ENCODE assay signal across 9 cellular contexts in the genomic region with DNA sequence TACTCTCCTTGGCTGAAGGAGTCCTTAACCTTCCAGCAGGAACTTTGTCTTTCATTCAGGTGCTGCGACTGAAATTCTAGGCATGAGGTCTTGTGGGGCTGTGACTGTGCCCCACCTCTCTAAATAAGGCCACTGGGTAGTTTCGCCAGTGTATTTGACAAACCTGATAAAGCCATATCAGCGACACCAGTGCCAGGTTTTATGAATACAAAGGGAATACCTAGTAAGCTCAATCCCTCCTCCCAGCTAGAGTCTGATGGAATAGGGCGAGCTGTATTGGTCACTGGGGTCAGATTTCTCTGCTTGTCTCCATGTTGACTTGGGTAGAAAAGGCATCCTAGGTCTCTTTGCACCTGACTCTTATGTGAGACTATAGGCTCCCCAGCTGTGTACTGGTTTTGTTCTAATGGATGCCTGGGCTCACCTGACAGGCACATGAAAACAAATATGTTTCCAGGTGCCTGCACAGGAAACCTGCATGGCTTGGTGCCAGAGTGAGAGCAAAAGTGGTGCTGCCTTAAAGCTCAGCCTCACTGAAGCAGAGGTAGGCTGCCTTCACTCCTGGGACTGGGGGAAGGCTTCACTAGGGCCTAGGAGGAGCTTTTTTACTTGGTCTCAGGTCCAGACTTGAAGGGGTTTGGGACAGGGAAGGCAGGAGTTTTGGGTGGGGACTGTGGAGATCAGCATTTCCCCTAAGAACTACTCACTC. TPM values are rescaled to one million over a fixed set of nuclear protein-coding genes. Genes with fewer than 3 reads are reported as not detected.
A peak's percentile ranks its signal among the peaks of the same experiment; 100 is the strongest.
DNase-seq lines count a peak whose midpoint lies in the region; ATAC-seq, FAIRE-seq and TF ChIP-seq lines count a peak whose summit lies in the region.
"Had no signal": no experiment of that assay in that cellular context is flagged by ENCODE, and none has a peak within 500 bp of the region (broad histone marks: within the 10 kb centered on the region; RNA-seq: fewer than 3 reads in every experiment).

No MANE protein-coding gene starts in this region.

- no peak for TF ChIP-seq POLR2A in K562 (conservative IDR thresholded peaks at IDR 0.05)

- H3K79me2 ChIP-seq in MM.1S (ENCODE audit: low read length) = peaks cover 85% of the 10 kb centered on the region
- peaks cover 61% of the 10 kb centered on the region for H3K79me2 ChIP-seq in K562 (ENCODE audit: control insufficient read depth, insufficient read depth, low read length)

- H3K27ac ChIP-seq in MM.1S (ENCODE audit: low read length) = peak overlapping the region; percentile 79
- H3K27ac ChIP-seq in RWPE1 = peak overlapping the region; percentile 53
- H3K27ac ChIP-seq in K562 (ENCODE audit: extremely low read depth, low read depth, low read length) = no peak overlapping the region

- H3K27ac Mint-ChIP-seq in MCF 10A (ENCODE audit: low read depth, unreplicated experiment) = no peak overlapping the region
- H3K27ac Mint-ChIP-seq: stimulated activated naive B cell treated with anti-CD40 and anti-IgM and Interleukin-4, amounts not matched to agents 10 μg/mL and 1 μg/mL and 100 μg/mL, for 72 hours had no signal

- TF ChIP-seq CTCF in MM.1S (IDR thresholded peaks at IDR 0.05; ENCODE audit: low read length) = no peak
- no peak for TF ChIP-seq CTCF in RWPE1 (conservative IDR thresholded peaks at IDR 0.05; ENCODE audit: low read depth)
- TF ChIP-seq CTCF in K562 (IDR thresholded peaks at IDR 0.05 in 2 of 3, conservative IDR thresholded peaks at IDR 0.05 in 1 of 3; ENCODE audit: insufficient read depth in 2 of 3, low read depth in 1 of 3, low read length in 3 of 3) = no peak
- TF ChIP-seq CTCF in MCF 10A (IDR thresholded peaks at IDR 0.05; ENCODE audit: unreplicated experiment) = no peak
- no peak for TF ChIP-seq CTCF in GM10248 (IDR thresholded peaks at IDR 0.05; ENCODE audit: control extremely low read depth, extremely low read depth, low read depth, missing control alignments)

- H3K9me3 ChIP-seq in MM.1S (replicated peaks; ENCODE audit: insufficient read depth, low read length) = no peaks in the 10 kb centered on the region
- no peaks in the 10 kb centered on the region for H3K9me3 ChIP-seq in K562 (replicated peaks; ENCODE audit: control insufficient read depth, insufficient read depth, low read depth, low read length)
- H3K9me3 ChIP-seq: MG63 had no signal

- H3K4me3 ChIP-seq in MM.1S (ENCODE audit: low read length) (no peak overlapping the region), K562 (no peak overlapping the region)
- H3K4me3 ChIP-seq: MG63 had no signal

- TF ChIP-seq RAD21 in K562 (CRISPR knock-in tag; conservative IDR thresholded peaks at IDR 0.05 in 1 of 2, IDR thresholded peaks at IDR 0.05 in 1 of 2) = no peak

- peaks cover 20% of the 10 kb centered on the region for H3K4me1 Mint-ChIP-seq in MCF 10A (ENCODE audit: insufficient read depth, unreplicated experiment)

- no peaks in the 10 kb centered on the region for H4K20me1 ChIP-seq in MM.1S (ENCODE audit: insufficient read depth, low read length)
- H4K20me1 ChIP-seq in K562 (replicated peaks; ENCODE audit: control insufficient read depth, insufficient read depth, low read length) = peaks cover 31% of the 10 kb centered on the region

- TF ChIP-seq EP300 in K562 (IDR thresholded peaks at IDR 0.05; ENCODE audit: low read length) = no peak

- H3K4me1 ChIP-seq in MM.1S (ENCODE audit: low read length) (peaks cover 71% of the 10 kb centered on the region), K562 (replicated peaks in 1 of 2; ENCODE audit: control insufficient read depth in 2 of 2, insufficient read depth in 2 of 2, low read length in 2 of 2) (peaks cover 2 to 12% of the 10 kb centered on the region in 2 experiments; a peak in 3 of 5 replicates)

- no peak overlapping the region for H3K4me3 Mint-ChIP-seq in MCF 10A (ENCODE audit: unreplicated experiment)

- no peaks in the 10 kb centered on the region for H3K9me2 ChIP-seq in MM.1S (replicated peaks; ENCODE audit: insufficient read depth, low read length)

- peaks cover 64% of the 10 kb centered on the region for H3K36me3 Mint-ChIP-seq in MCF 10A (ENCODE audit: insufficient read depth, unreplicated experiment)

- no peaks in the 10 kb centered on the region for H3K27me3 Mint-ChIP-seq in MCF 10A (ENCODE audit: insufficient read depth, unreplicated experiment)
- H3K27me3 Mint-ChIP-seq: stimulated activated naive B cell treated with anti-CD40 and anti-IgM and Interleukin-4, amounts not matched to agents 10 μg/mL and 1 μg/mL and 100 μg/mL, for 72 hours had no signal

- H3K4me2 ChIP-seq in MM.1S (ENCODE audit: low read depth, low read length) = peak overlapping the region; percentile 47
- no peak overlapping the region for H3K4me2 ChIP-seq in K562 (ENCODE audit: insufficient read depth, low read length)

- ATAC-seq in K562 (no peak), GM21526 (IDR thresholded peaks at IDR 0.05; ENCODE audit: low FRiP score, unreplicated experiment) (no peak)
- ATAC-seq: stimulated activated naive B cell treated with anti-CD40 and anti-IgM and Interleukin-4, amounts not matched to agents 10 μg/mL and 1 μg/mL and 100 μg/mL, for 72 hours had no signal

- no peak overlapping the region for H2AFZ ChIP-seq in MM.1S (ENCODE audit: low read length)
- no peak overlapping the region for H2AFZ ChIP-seq in K562 (ENCODE audit: low read depth, low read length)

- whole genome bisulfite sequencing in K562 (ENCODE audit: insufficient coverage, low coverage, missing lambda C conversion rate) = 69% methylated on average over 4 of the region's 4 CpGs

- H3K9me1 ChIP-seq in K562 (ENCODE audit: control insufficient read depth, insufficient read depth, low read length) = no peaks in the 10 kb centered on the region

- intact Hi-C loops in K562 (cut with micrococcal nuclease) (no loop called here), MCF 10A (cut with micrococcal nuclease) (no loop called here)

- BruUV-seq in K562 (replicated peaks; lab: Mats Ljungman, UMichigan) (no TSS peak), MCF 10A (replicated peaks; lab: Mats Ljungman, UMichigan) (no TSS peak)

- DNase-seq in MM.1S (peak; percentile 91), RWPE1 (ENCODE audit: low spot score) (no peak), K562 (ENCODE audit: extremely low read depth in 1 of 4, low spot score in 3 of 4) (no peak), MCF 10A (ENCODE audit: unreplicated experiment) (no peak), GM10248 (ENCODE audit: extremely low spot score) (no peak)
- DNase-seq in stimulated activated CD4-positive, alpha-beta T cell treated with anti-CD3 and anti-CD28 coated beads, Interleukin-4, amount 100 ng/mL, for 4 hours = peak; percentile 16 to 43
- DNase-seq: MG63; stimulated activated naive B cell treated with anti-CD40 and anti-IgM and Interleukin-4, amounts not matched to agents 10 μg/mL and 1 μg/mL and 100 μg/mL, for 72 hours had no signal

- CTCF ChIA-PET in RWPE1 (lab: Yijun Ruan, JAX) (interaction anchor here (1.6 kb wide), 1 partner anchor 10 kb away, joined by 3 read pairs; no protein-coding TSS in a partner anchor), K562 (lab: Yijun Ruan, JAX; ENCODE audit: low intra/inter-chr PET ratio) (no interaction called here), MCF 10A (lab: Yijun Ruan, JAX) (interaction anchor here (0.7 to 5.9 kb wide), 8 partner anchors 9 to 1999 kb away, joined by 3 to 38 read pairs (median 5); partner anchors contain the start of gene SLC7A6), GM10248 (lab: Yijun Ruan, JAX) (interaction anchor here (0.8 to 13.4 kb wide), 10 partner anchors 10 to 56 kb away, joined by 3 to 153 read pairs (median 4); partner anchors contain the start of genes PRMT7, SLC7A6 and SLC7A6OS)

- H3K9me3 Mint-ChIP-seq in MCF 10A (ENCODE audit: unreplicated experiment) = no peaks in the 10 kb centered on the region
- H3K9me3 Mint-ChIP-seq: stimulated activated naive B cell treated with anti-CD40 and anti-IgM and Interleukin-4, amounts not matched to agents 10 μg/mL and 1 μg/mL and 100 μg/mL, for 72 hours had no signal

- peak; percentile 29 for FAIRE-seq in K562 (lab: Jason Lieb, UNC)

- POLR2A ChIA-PET in RWPE1 (lab: Yijun Ruan, JAX; ENCODE audit: low non-redundant PET) (interaction anchor here (1.3 kb wide), 1 partner anchor 37 kb away, joined by 3 read pairs; no protein-coding TSS in a partner anchor), K562 (lab: Yijun Ruan, JAX) (interaction anchor here (0.6 to 1.5 kb wide), 7 partner anchors 9 to 206 kb away, joined by 3 to 8 read pairs (median 3); partner anchors contain the start of genes PRMT7, SLC7A6 and SLC7A6OS), MCF 10A (lab: Yijun Ruan, JAX) (interaction anchor here (0.7 to 4.6 kb wide), 9 partner anchors 9 to 63 kb away, joined by 3 to 20 read pairs (median 3); partner anchors contain the start of genes PRMT7, SLC7A6 and SLC7A6OS), GM10248 (lab: Yijun Ruan, JAX) (interaction anchor here (0.5 to 2.0 kb wide), 5 partner anchors 9 to 691 kb away, joined by 3 to 7 read pairs (median 6); partner anchors contain the start of genes PRMT7, SLC7A6 and SLC7A6OS)

- in situ Hi-C loops in K562 (cut with MboI) = no loop called here

- H3K36me3 ChIP-seq in MM.1S (replicated peaks; ENCODE audit: insufficient read depth, low read length) (0 out of 2 replicates have a peak, but pooled peaks cover 5% of the 10 kb centered on the region), K562 (ENCODE audit: control insufficient read depth, insufficient read depth, low read length) (peaks cover 73% of the 10 kb centered on the region)
- H3K36me3 ChIP-seq: MG63 had no signal

- H3F3A ChIP-seq in MM.1S (ENCODE audit: insufficient read depth, low read length) = peaks cover 59% of the 10 kb centered on the region

- H3K9ac ChIP-seq in MM.1S (ENCODE audit: low read length) = peak overlapping the region; percentile 25
- H3K9ac ChIP-seq in K562 (ENCODE audit: insufficient read depth in 1 of 2, low read depth in 2 of 2, low read length in 2 of 2) = no peak overlapping the region; a peak in 1 of 4 replicates

- H3K27me3 ChIP-seq in MM.1S (replicated peaks; ENCODE audit: insufficient read depth, low read length) = no peaks in the 10 kb centered on the region
- H3K27me3 ChIP-seq in K562 (ENCODE audit: control insufficient read depth in 2 of 2, insufficient read depth in 2 of 2, low read length in 2 of 2) = no peaks in the 10 kb centered on the region
- H3K27me3 ChIP-seq: MG63 had no signal

RNA-seq across cellular contexts. Expression of gene SLC7A6, which starts 8.3 kb away (rescaled TPM):
- 281 and 367 TPM in 2 replicates for total RNA-seq in K562 (2011; cell fraction: chromatin; rRNA removed; ENCODE audit: low replicate concordance)
- total RNA-seq in K562 (2011; cell fraction: nucleolus; rRNA removed) = 181 and 198 TPM in 2 replicates
- total RNA-seq in K562 (2011; cell fraction: nucleoplasm; rRNA removed) = 210 and 290 TPM in 2 replicates
- total RNA-seq in K562 (2014; rRNA removed) (18.8 and 26.2 TPM in 2 replicates), K562 (2014; rRNA removed; fragmentation: Illumina TruSeq; extraction: Trizol) (29.8 and 33.6 TPM in 2 replicates), K562 (2015; rRNA removed; fragmentation: Illumina TruSeq; extraction: Trizol) (27.7 and 28.7 TPM in 2 replicates), K562 (2021) (58.0 and 59.8 TPM in 2 replicates), MCF 10A (2022) (45.3 and 61.0 TPM in 2 replicates)
- polyA plus RNA-seq in K562 (2011; rRNA removed) (55.7 and 60.1 TPM in 2 replicates), K562 (2014; fragmentation: Illumina TruSeq; extraction: Trizol) (51.9 and 53.3 TPM in 2 replicates), K562 (2014; fragmentation: Nextera tagmentation; extraction: Ambion mirVana) (10 to 100 TPM; 12.6 to 12.8 TPM), K562 (2014; rRNA removed) (38.6 and 44.6 TPM in 2 replicates)
- polyA plus RNA-seq in K562 (2011; cell fraction: cytosol; rRNA removed) = 63.4 and 107 TPM in 2 replicates
- polyA plus RNA-seq in K562 (2011; cell fraction: nucleus; rRNA removed) = 196 and 243 TPM in 2 replicates
- polyA plus RNA-seq in K562 (2012) = 24.5 and 25.3 TPM in 2 replicates
- polyA minus RNA-seq in K562 (2011; rRNA and poly(A)+ RNA removed) = 73.8 and 89.0 TPM in 2 replicates
- 29.8 and 51.2 TPM in 2 replicates for polyA minus RNA-seq in K562 (2011; cell fraction: cytosol; rRNA and poly(A)+ RNA removed)
- 43.2 and 62.4 TPM in 2 replicates for polyA minus RNA-seq in K562 (2011; cell fraction: nucleus; rRNA and poly(A)+ RNA removed)

RNA-seq across cellular contexts. Expression of gene PLA2G15, which starts 27.5 kb away (rescaled TPM):
- total RNA-seq in K562 (2011; cell fraction: chromatin; rRNA removed; ENCODE audit: low replicate concordance) = 19.2 and 54.6 TPM in 2 replicates
- 35.1 and 45.2 TPM in 2 replicates for total RNA-seq in K562 (2011; cell fraction: nucleolus; rRNA removed)
- 25.2 and 30.1 TPM in 2 replicates for total RNA-seq in K562 (2011; cell fraction: nucleoplasm; rRNA removed)
- total RNA-seq in K562 (2014; rRNA removed) = 7.5 and 8.9 TPM in 2 replicates
- 3.1 and 4.6 TPM in 2 replicates for total RNA-seq in K562 (2014; rRNA removed; fragmentation: Illumina TruSeq; extraction: Trizol)
- total RNA-seq in K562 (2015; rRNA removed; fragmentation: Illumina TruSeq; extraction: Trizol) = 4.8 and 5.0 TPM in 2 replicates
- 8.6 and 9.1 TPM in 2 replicates for total RNA-seq in K562 (2021)
- polyA plus RNA-seq in K562 (2011; rRNA removed) = 7.6 and 11.8 TPM in 2 replicates
- polyA plus RNA-seq in K562 (2011; cell fraction: cytosol; rRNA removed) = 8.9 and 16.0 TPM in 2 replicates
- polyA plus RNA-seq in K562 (2011; cell fraction: nucleus; rRNA removed) = 11.9 and 20.4 TPM in 2 replicates
- polyA plus RNA-seq in K562 (2012) = 7.1 and 14.4 TPM in 2 replicates
- 4.0 and 5.9 TPM in 2 replicates for polyA plus RNA-seq in K562 (2014; fragmentation: Illumina TruSeq; extraction: Trizol)
- 1 to 10 TPM in 1 of 2 experiments, under 1 TPM in 1; 0.42 to 1.1 TPM for polyA plus RNA-seq in K562 (2014; fragmentation: Nextera tagmentation; extraction: Ambion mirVana)
- polyA plus RNA-seq in K562 (2014; rRNA removed) = 6.1 and 6.6 TPM in 2 replicates
- polyA minus RNA-seq in K562 (2011; rRNA and poly(A)+ RNA removed) = 7.5 and 7.6 TPM in 2 replicates
- polyA minus RNA-seq in K562 (2011; cell fraction: cytosol; rRNA and poly(A)+ RNA removed) = 7.8 and 9.6 TPM in 2 replicates
- 6.3 and 6.7 TPM in 2 replicates for polyA minus RNA-seq in K562 (2011; cell fraction: nucleus; rRNA and poly(A)+ RNA removed)
- 4.6 and 6.4 TPM in 2 replicates for total RNA-seq in MCF 10A (2022)

RNA-seq across cellular contexts. Expression of gene ESRP2, which starts 36.7 kb away (rescaled TPM):
- total RNA-seq in K562 (2011; cell fraction: chromatin; rRNA removed; ENCODE audit: low replicate concordance) = 0.39 TPM in 1 of 2 replicates, not detected in the other
- not detected in 2 replicates for total RNA-seq in K562 (2011; cell fraction: nucleolus; rRNA removed)
- total RNA-seq in K562 (2011; cell fraction: nucleoplasm; rRNA removed) = not detected in 2 replicates
- total RNA-seq in K562 (2014; rRNA removed) = 0.05 TPM in 1 of 2 replicates, not detected in the other
- not detected in 2 replicates for total RNA-seq in K562 (2014; rRNA removed; fragmentation: Illumina TruSeq; extraction: Trizol)
- total RNA-seq in K562 (2015; rRNA removed; fragmentation: Illumina TruSeq; extraction: Trizol) = not detected in 2 replicates
- total RNA-seq in K562 (2021) = 0.07 and 0.36 TPM in 2 replicates
- polyA plus RNA-seq in K562 (2011; rRNA removed) = 0.09 TPM in 1 of 2 replicates, not detected in the other
- polyA plus RNA-seq in K562 (2011; cell fraction: cytosol; rRNA removed) = not detected in 2 replicates
- 0.07 TPM in 1 of 2 replicates, not detected in the other for polyA plus RNA-seq in K562 (2011; cell fraction: nucleus; rRNA removed)
- 0.17 and 0.39 TPM in 2 replicates for polyA plus RNA-seq in K562 (2012)
- polyA plus RNA-seq in K562 (2014; fragmentation: Illumina TruSeq; extraction: Trizol) = not detected in 2 replicates
- polyA plus RNA-seq in K562 (2014; fragmentation: Nextera tagmentation; extraction: Ambion mirVana) = under 1 TPM in 1 of 2 experiments, not detected in 1; 0.15 TPM
- polyA plus RNA-seq in K562 (2014; rRNA removed) = not detected in 2 replicates
- polyA minus RNA-seq in K562 (2011; rRNA and poly(A)+ RNA removed) = not detected in 2 replicates
- 1.3 TPM in 1 of 2 replicates, not detected in the other for polyA minus RNA-seq in K562 (2011; cell fraction: cytosol; rRNA and poly(A)+ RNA removed)
- polyA minus RNA-seq in K562 (2011; cell fraction: nucleus; rRNA and poly(A)+ RNA removed) = 0.27 TPM in 1 of 2 replicates, not detected in the other
- total RNA-seq in MCF 10A (2022) = 42.7 and 48.8 TPM in 2 replicates

RNA-seq across cellular contexts. Expression of gene SLC7A6OS, which starts 38.1 kb away (rescaled TPM):
- 26.2 and 38.5 TPM in 2 replicates for total RNA-seq in K562 (2011; cell fraction: chromatin; rRNA removed; ENCODE audit: low replicate concordance)
- 20.0 and 22.3 TPM in 2 replicates for total RNA-seq in K562 (2011; cell fraction: nucleolus; rRNA removed)
- 30.6 and 38.6 TPM in 2 replicates for total RNA-seq in K562 (2011; cell fraction: nucleoplasm; rRNA removed)
- total RNA-seq in K562 (2014; rRNA removed) (16.5 and 18.7 TPM in 2 replicates), K562 (2014; rRNA removed; fragmentation: Illumina TruSeq; extraction: Trizol) (17.6 and 17.8 TPM in 2 replicates), K562 (2015; rRNA removed; fragmentation: Illumina TruSeq; extraction: Trizol) (21.1 and 23.6 TPM in 2 replicates), K562 (2021) (22.1 and 24.3 TPM in 2 replicates), MCF 10A (2022) (19.4 and 20.4 TPM in 2 replicates)
- polyA plus RNA-seq in K562 (2011; rRNA removed) (14.0 and 17.2 TPM in 2 replicates), K562 (2014; fragmentation: Illumina TruSeq; extraction: Trizol) (16.6 and 18.7 TPM in 2 replicates), K562 (2014; fragmentation: Nextera tagmentation; extraction: Ambion mirVana) (1 to 10 TPM; 2.7 to 4.5 TPM), K562 (2014; rRNA removed) (15.5 and 25.3 TPM in 2 replicates)
- polyA plus RNA-seq in K562 (2011; cell fraction: cytosol; rRNA removed) = 7.5 and 8.8 TPM in 2 replicates
- polyA plus RNA-seq in K562 (2011; cell fraction: nucleus; rRNA removed) = 27.5 and 29.9 TPM in 2 replicates
- 11.1 and 12.5 TPM in 2 replicates for polyA plus RNA-seq in K562 (2012)
- 16.2 and 16.7 TPM in 2 replicates for polyA minus RNA-seq in K562 (2011; rRNA and poly(A)+ RNA removed)
- polyA minus RNA-seq in K562 (2011; cell fraction: cytosol; rRNA and poly(A)+ RNA removed) = 4.7 and 6.0 TPM in 2 replicates
- 12.8 and 18.1 TPM in 2 replicates for polyA minus RNA-seq in K562 (2011; cell fraction: nucleus; rRNA and poly(A)+ RNA removed)

RNA-seq across cellular contexts. Expression of gene PRMT7, which starts 38.2 kb away (rescaled TPM):
- total RNA-seq in K562 (2011; cell fraction: chromatin; rRNA removed; ENCODE audit: low replicate concordance) = 222 and 419 TPM in 2 replicates
- 230 and 239 TPM in 2 replicates for total RNA-seq in K562 (2011; cell fraction: nucleolus; rRNA removed)
- 180 and 199 TPM in 2 replicates for total RNA-seq in K562 (2011; cell fraction: nucleoplasm; rRNA removed)
- total RNA-seq in K562 (2014; rRNA removed) (78.3 and 90.2 TPM in 2 replicates), K562 (2014; rRNA removed; fragmentation: Illumina TruSeq; extraction: Trizol) (48.0 and 56.7 TPM in 2 replicates), K562 (2015; rRNA removed; fragmentation: Illumina TruSeq; extraction: Trizol) (69.7 and 73.1 TPM in 2 replicates), K562 (2021) (78.6 and 79.4 TPM in 2 replicates), MCF 10A (2022) (28.0 and 33.2 TPM in 2 replicates)
- polyA plus RNA-seq in K562 (2011; rRNA removed) (69.9 and 74.1 TPM in 2 replicates), K562 (2014; fragmentation: Illumina TruSeq; extraction: Trizol) (66.6 and 85.9 TPM in 2 replicates), K562 (2014; fragmentation: Nextera tagmentation; extraction: Ambion mirVana) (10 to 100 TPM in 1 of 2 experiments, 1 to 10 TPM in 1; 6.4 to 12.6 TPM), K562 (2014; rRNA removed) (83.7 and 88.8 TPM in 2 replicates)
- polyA plus RNA-seq in K562 (2011; cell fraction: cytosol; rRNA removed) = 63.9 and 89.3 TPM in 2 replicates
- 335 and 470 TPM in 2 replicates for polyA plus RNA-seq in K562 (2011; cell fraction: nucleus; rRNA removed)
- 59.7 and 71.7 TPM in 2 replicates for polyA plus RNA-seq in K562 (2012)
- polyA minus RNA-seq in K562 (2011; rRNA and poly(A)+ RNA removed) = 70.0 and 109 TPM in 2 replicates
- 49.6 and 60.8 TPM in 2 replicates for polyA minus RNA-seq in K562 (2011; cell fraction: cytosol; rRNA and poly(A)+ RNA removed)
- polyA minus RNA-seq in K562 (2011; cell fraction: nucleus; rRNA and poly(A)+ RNA removed) = 92.9 and 103 TPM in 2 replicates

Comparison
In these comparisons a context has a peak if more than half of its experiments do, and no peak if none do; other contexts are left out.
1. DNase-seq: peak in MM.1S (single experiment) and stimulated activated CD4-positive, alpha-beta T cell treated with anti-CD3 and anti-CD28 coated beads, Interleukin-4, amount 100 ng/mL, for 4 hours (2 of 2); none in RWPE1 (single experiment), K562 (0 of 4), MCF 10A (single experiment) and GM10248 (single experiment).
2. RNA of gene ESRP2, which starts 36.7 kb away (total RNA-seq): 42.7 to 48.8 TPM in MCF 10A; 0.05 to 0.39 TPM in K562; every median in the first group is over 10 times any median in the second.